In genomic region chr16:54201200-54201599, GRCh38 we compare ENCODE assay signal across 22 cellular contexts.
DNase-seq lines count a peak whose midpoint lies in the region; ATAC-seq, FAIRE-seq and TF ChIP-seq lines count a peak whose summit lies in the region.
"Had no signal": no experiment of that assay in that cellular context is flagged by ENCODE, and none has a peak within 500 bp of the region (broad histone marks: within the 10 kb centered on the region; RNA-seq: fewer than 3 reads in every experiment).

No MANE protein-coding gene starts in this region.

- CTCF ChIA-PET in HepG2 (lab: Yijun Ruan, JAX; ENCODE audit: low intra/inter-chr PET ratio, low total read pairs) (no interaction called here), WTC11 (lab: Charles Lee) (no interaction called here)

- H3K4me3 Mint-ChIP-seq in WTC11 = no peak overlapping the region
- no peak overlapping the region for H3K4me3 Mint-ChIP-seq in stimulated activated effector memory CD8-positive, alpha-beta T cell treated with anti-CD3 and anti-CD28 coated beads, Interleukin-12 subunit alpha, Interleukin-12 subunit beta, amount 100 ng/mL, for 72 hours
- H3K4me3 Mint-ChIP-seq: CD8-positive, alpha-beta memory T cell had no signal

- no peak overlapping the region for H3K27ac Mint-ChIP-seq in WTC11
- no peak overlapping the region for H3K27ac Mint-ChIP-seq in stimulated activated effector memory CD8-positive, alpha-beta T cell treated with anti-CD3 and anti-CD28 coated beads, Interleukin-12 subunit alpha, Interleukin-12 subunit beta, amount 100 ng/mL, for 72 hours
- H3K27ac Mint-ChIP-seq: CD8-positive, alpha-beta memory T cell had no signal

- DNase-seq in HepG2 (ENCODE audit: low spot score) (no peak), right lobe of liver (no peak), Karpas-422 (peak; percentile 66), WTC11 (ENCODE audit: low spot score) (no peak), testis (peak; percentile 46), NCI-H1105 treated with DMSO at 0.1 percent for 48 hours (lab: John Stamatoyannopoulos, UW) (no peak)
- DNase-seq in stimulated activated effector memory CD8-positive, alpha-beta T cell treated with anti-CD3 and anti-CD28 coated beads, Interleukin-12 subunit alpha, Interleukin-12 subunit beta, amount 100 ng/mL, for 72 hours (ENCODE audit: low spot score in 2 of 2) = no peak
- DNase-seq: C1 segment of cervical spinal cord; CD8-positive, alpha-beta memory T cell; GF-D8; GOT3; IMR-90; Kasumi-1; NCI-H1105; NCI-H187; NCI-H2227 treated with DMSO at 0.1 percent for 48 hours; NCI-H510A treated with DMSO at 0.1 percent for 48 hours; NCI-H82 had no signal

- H3K36me3 ChIP-seq in HepG2 (replicated peaks in 1 of 2; ENCODE audit: control insufficient read depth in 1 of 2, insufficient read depth in 2 of 2, low read length in 2 of 2) (no peaks in the 10 kb centered on the region), right lobe of liver (no peaks in the 10 kb centered on the region), Karpas-422 (ENCODE audit: insufficient read depth, low read length) (no peaks in the 10 kb centered on the region), testis (ENCODE audit: low read depth, missing control alignments) (no peaks in the 10 kb centered on the region)
- H3K36me3 ChIP-seq: SJSA1 had no signal

- no peak overlapping the region for H3K27ac ChIP-seq in HepG2 (ENCODE audit: extremely low read length, insufficient read depth, low read length)
- H3K27ac ChIP-seq in right lobe of liver = no peak overlapping the region
- no peak overlapping the region for H3K27ac ChIP-seq in Karpas-422 (ENCODE audit: low read length)
- H3K27ac ChIP-seq in testis = no peak overlapping the region
- H3K27ac ChIP-seq: SJSA1 had no signal

- no peak for TF ChIP-seq EP300 in HepG2 (IDR thresholded peaks at IDR 0.05; ENCODE audit: low read depth in 2 of 2, low read length in 2 of 2)
- TF ChIP-seq EP300 in HepG2 (CRISPR knock-in tag; IDR thresholded peaks at IDR 0.05; ENCODE audit: borderline replicate concordance) = no peak

- H3K4me2 ChIP-seq in HepG2 (ENCODE audit: low read depth, low read length) = no peak overlapping the region
- no peak overlapping the region for H3K4me2 ChIP-seq in Karpas-422 (ENCODE audit: low read depth, low read length, poor library complexity, severe bottlenecking)

- TF ChIP-seq POLR2A in HepG2 (IDR thresholded peaks at IDR 0.05; ENCODE audit: insufficient read depth in 1 of 2, low read depth in 2 of 2, low read length in 2 of 2) (no peak), right lobe of liver (IDR thresholded peaks at IDR 0.05) (no peak), testis (IDR thresholded peaks at IDR 0.05) (no peak)

- TF ChIP-seq RAD21 in HepG2 (CRISPR knock-in tag; IDR thresholded peaks at IDR 0.05) = no peak

- H3K36me3 Mint-ChIP-seq in WTC11 = no peaks in the 10 kb centered on the region
- no peaks in the 10 kb centered on the region for H3K36me3 Mint-ChIP-seq in stimulated activated effector memory CD8-positive, alpha-beta T cell treated with anti-CD3 and anti-CD28 coated beads, Interleukin-12 subunit alpha, Interleukin-12 subunit beta, amount 100 ng/mL, for 72 hours
- H3K36me3 Mint-ChIP-seq: CD8-positive, alpha-beta memory T cell had no signal

- in situ Hi-C loops in HepG2 (cut with HindIII; ENCODE audit: extremely low pct_ligation_motif_present, low pct_unique_long_range_greater_than_20kb) = no loop called here

- FAIRE-seq in HepG2 (lab: Jason Lieb, UNC) = no peak
- FAIRE-seq: A204.1 had no signal

- intact Hi-C loops in HepG2 (cut with micrococcal nuclease; ENCODE audit: unreplicated experiment) (no loop called here), right lobe of liver (cut with DNase I) (no loop called here), testis (cut with DNase I; ENCODE audit: low total_unique reads) (no loop called here)

- H2AFZ ChIP-seq in HepG2 (ENCODE audit: low read length) (no peak overlapping the region), Karpas-422 (ENCODE audit: low read length) (no peak overlapping the region)

- H3K9ac ChIP-seq in HepG2 (ENCODE audit: insufficient read depth, low read depth, low read length) (no peak overlapping the region), Karpas-422 (ENCODE audit: low read length) (no peak overlapping the region)

- WGBS in HepG2 (ENCODE audit: low lambda C conversion rate) = 72% methylated on average over 4 of the region's 4 CpGs
- 93% methylated on average over 4 of the region's 4 CpGs for WGBS in right lobe of liver (ENCODE audit: insufficient coverage, low coverage, low lambda C conversion rate, missing lambda C conversion rate)
- 58 to 84% methylated on average over 4 of the region's 4 CpGs for WGBS in testis, 2 donors

- POLR2A ChIA-PET in HepG2 (lab: Yijun Ruan, JAX) (interaction anchor here (1.0 to 1.1 kb wide), 2 partner anchors 9 to 36 kb away, joined by 3 to 4 read pairs; no protein-coding TSS in a partner anchor), WTC11 (lab: Charles Lee) (no interaction called here)

- H3K27me3 ChIP-seq in HepG2 (ENCODE audit: control insufficient read depth in 1 of 2, insufficient read depth in 2 of 2, low read length in 2 of 2) (peaks cover 4 to 9% of the 10 kb centered on the region in 2 experiments; a peak in 4 of 5 replicates), right lobe of liver (no peaks in the 10 kb centered on the region), Karpas-422 (ENCODE audit: low read length) (no peaks in the 10 kb centered on the region), testis (no peaks in the 10 kb centered on the region)

- BruUV-seq in HepG2 (replicated peaks; lab: Mats Ljungman, UMichigan) = no TSS peak

- no peak for ATAC-seq in HepG2
- ATAC-seq in right lobe of liver = no peak
- 0 out of 2 replicates have a peak, but pooled peaks have one; percentile 16 for ATAC-seq in WTC11
- no peak for ATAC-seq in HG03457 (IDR thresholded peaks at IDR 0.05; ENCODE audit: unreplicated experiment)
- ATAC-seq in stimulated activated effector memory CD8-positive, alpha-beta T cell treated with anti-CD3 and anti-CD28 coated beads, Interleukin-12 subunit alpha, Interleukin-12 subunit beta, amount 100 ng/mL, for 72 hours = no peak
- ATAC-seq: Panc1 had no signal

- no peaks in the 10 kb centered on the region for H3K4me1 Mint-ChIP-seq in WTC11
- no peaks in the 10 kb centered on the region for H3K4me1 Mint-ChIP-seq in stimulated activated effector memory CD8-positive, alpha-beta T cell treated with anti-CD3 and anti-CD28 coated beads, Interleukin-12 subunit alpha, Interleukin-12 subunit beta, amount 100 ng/mL, for 72 hours
- H3K4me1 Mint-ChIP-seq: CD8-positive, alpha-beta memory T cell had no signal

- H3K4me1 ChIP-seq in HepG2 (ENCODE audit: insufficient read depth, low read length) = peaks cover 49% of the 10 kb centered on the region
- H3K4me1 ChIP-seq in right lobe of liver = no peaks in the 10 kb centered on the region
- H3K4me1 ChIP-seq in Karpas-422 (ENCODE audit: low read length) = no peaks in the 10 kb centered on the region
- H3K4me1 ChIP-seq in testis = no peaks in the 10 kb centered on the region
- H3K4me1 ChIP-seq: SJSA1 had no signal

- no peak overlapping the region for H3K4me3 ChIP-seq in HepG2 (replicated peaks in 1 of 3; ENCODE audit: insufficient read depth in 1 of 3, low read depth in 2 of 3, low read length in 3 of 3)
- H3K4me3 ChIP-seq in right lobe of liver = no peak overlapping the region
- H3K4me3 ChIP-seq in Karpas-422 (ENCODE audit: low read length) = no peak overlapping the region
- H3K4me3 ChIP-seq in testis = no peak overlapping the region
- H3K4me3 ChIP-seq: SJSA1 had no signal

- H3K79me2 ChIP-seq in HepG2 (ENCODE audit: insufficient read depth, low read length) (no peaks in the 10 kb centered on the region), Karpas-422 (ENCODE audit: low read length) (no peaks in the 10 kb centered on the region)

- H4K20me1 ChIP-seq in HepG2 (ENCODE audit: insufficient read depth, low read length) = no peaks in the 10 kb centered on the region
- no peaks in the 10 kb centered on the region for H4K20me1 ChIP-seq in Karpas-422 (ENCODE audit: insufficient read depth, low read depth, low read length)

- no peaks in the 10 kb centered on the region for H3K9me2 ChIP-seq in Karpas-422 (replicated peaks; ENCODE audit: insufficient read depth, low read length)

- peaks cover 11% of the 10 kb centered on the region; the same call in 1 of the 2 replicates for H3K9me3 Mint-ChIP-seq in WTC11
- H3K9me3 Mint-ChIP-seq in stimulated activated effector memory CD8-positive, alpha-beta T cell treated with anti-CD3 and anti-CD28 coated beads, Interleukin-12 subunit alpha, Interleukin-12 subunit beta, amount 100 ng/mL, for 72 hours = no peaks in the 10 kb centered on the region

- no peaks in the 10 kb centered on the region; the same call in 1 of the 2 replicates for H3K27me3 Mint-ChIP-seq in WTC11 (ENCODE audit: low read depth)

- TF ChIP-seq CTCF in HepG2 (CRISPR knock-in tag; IDR thresholded peaks at IDR 0.05) (no peak), right lobe of liver (IDR thresholded peaks at IDR 0.05) (no peak), WTC11 (IDR thresholded peaks at IDR 0.05) (no peak), testis (IDR thresholded peaks at IDR 0.05) (peak in 1 of 3 experiments; percentile 15)

- H3K9me3 ChIP-seq in HepG2 (ENCODE audit: low read length) (no peaks in the 10 kb centered on the region), right lobe of liver (no peaks in the 10 kb centered on the region), Karpas-422 (ENCODE audit: low read length) (peaks cover 4% of the 10 kb centered on the region; the same call in 1 of the 2 replicates), testis (no peaks in the 10 kb centered on the region)
- H3K9me3 ChIP-seq: SJSA1 had no signal

TF ChIP-seq in HepG2, 621 proteins besides CTCF, POLR2A, EP300 and RAD21 (continues in another document):
- no peak for TF ChIP-seq CREBL2 (CRISPR knock-in tag; IDR thresholded peaks at IDR 0.05; ENCODE audit: borderline replicate concordance)
- TF ChIP-seq NKX3-1 (CRISPR knock-in tag; IDR thresholded peaks at IDR 0.05) = no peak

TF ChIP-seq in WTC11, 78 proteins besides CTCF, POLR2A, EP300 and RAD21:
- TF ChIP-seq FOXK1 (CRISPR knock-in tag; IDR thresholded peaks at IDR 0.05) (no peak), ZNF423 (CRISPR knock-in tag; IDR thresholded peaks at IDR 0.05) (no peak), ZNF671 (CRISPR knock-in tag; IDR thresholded peaks at IDR 0.05) (no peak), GABPB1 (CRISPR knock-in tag; IDR thresholded peaks at IDR 0.05) (no peak), CBFB (CRISPR knock-in tag; IDR thresholded peaks at IDR 0.05; ENCODE audit: low read depth) (no peak)
- TF ChIP-seq, protein P1, sequence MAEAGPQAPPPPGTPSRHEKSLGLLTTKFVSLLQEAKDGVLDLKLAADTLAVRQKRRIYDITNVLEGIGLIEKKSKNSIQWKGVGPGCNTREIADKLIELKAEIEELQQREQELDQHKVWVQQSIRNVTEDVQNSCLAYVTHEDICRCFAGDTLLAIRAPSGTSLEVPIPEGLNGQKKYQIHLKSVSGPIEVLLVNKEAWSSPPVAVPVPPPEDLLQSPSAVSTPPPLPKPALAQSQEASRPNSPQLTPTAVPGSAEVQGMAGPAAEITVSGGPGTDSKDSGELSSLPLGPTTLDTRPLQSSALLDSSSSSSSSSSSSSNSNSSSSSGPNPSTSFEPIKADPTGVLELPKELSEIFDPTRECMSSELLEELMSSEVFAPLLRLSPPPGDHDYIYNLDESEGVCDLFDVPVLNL (CRISPR knock-in tag; IDR thresholded peaks at IDR 0.05; ENCODE audit: borderline replicate concordance, low read depth) = no peak

Comparison
In these comparisons a context has a peak if more than half of its experiments do, and no peak if none do; other contexts are left out.
1. DNase-seq: peak in Karpas-422 (single experiment) and testis (single experiment); none in HepG2 (single experiment), right lobe of liver (0 of 3), WTC11 (single experiment), stimulated activated effector memory CD8-positive, alpha-beta T cell treated with anti-CD3 and anti-CD28 coated beads, Interleukin-12 subunit alpha, Interleukin-12 subunit beta, amount 100 ng/mL, for 72 hours (0 of 2) and NCI-H1105 treated with DMSO at 0.1 percent for 48 hours (single experiment).